In genomic region chr1:71621785-71622184, GRCh38 we compare ENCODE assay signal across 14 cellular contexts.
DNase-seq lines count a peak whose midpoint lies in the region; ATAC-seq, FAIRE-seq and TF ChIP-seq lines count a peak whose summit lies in the region.
"Had no signal": no experiment of that assay in that cellular context is flagged by ENCODE, and none has a peak within 500 bp of the region (broad histone marks: within the 10 kb centered on the region; RNA-seq: fewer than 3 reads in every experiment).

No MANE protein-coding gene starts in this region.

- H3K27ac Mint-ChIP-seq in astrocyte (ENCODE audit: unreplicated experiment), result no peak overlapping the region
- H3K27ac Mint-ChIP-seq: immature natural killer cell had no signal

- no peak overlapping the region for H3K4me3 ChIP-seq in AG09309 (ENCODE audit: control insufficient read depth, low read depth, low read length)
- peak overlapping the region; percentile 13 for H3K4me3 ChIP-seq in astrocyte (ENCODE audit: insufficient read depth, low read depth, low read length)
- H3K4me3 ChIP-seq: BLaER1, spleen had no signal

- H2AFZ ChIP-seq in astrocyte (ENCODE audit: low read depth, low read length), result no peak overlapping the region

- peak overlapping the region; percentile 69 for H3K4me2 ChIP-seq in astrocyte (ENCODE audit: low read length)
- H3K4me2 ChIP-seq: BLaER1 had no signal

- H3K79me2 ChIP-seq in astrocyte (ENCODE audit: insufficient read depth, low read length), result no peaks in the 10 kb centered on the region

- peak overlapping the region; percentile 32 for H3K27ac ChIP-seq in astrocyte (ENCODE audit: low read depth, low read length)
- H3K27ac ChIP-seq: BLaER1, spleen had no signal

- DNase-seq in AG09309 (ENCODE audit: low read depth), result peak; percentile 24
- peak; percentile 67 for DNase-seq in HS-5 (ENCODE audit: low read depth)
- DNase-seq in astrocyte (ENCODE audit: low read depth), result peak; percentile 87
- DNase-seq in kidney glomerular epithelial cell (lab: John Stamatoyannopoulos, UW), result peak; percentile 71
- no peak for DNase-seq in left lobe of liver (ENCODE audit: low spot score)
- no peak for DNase-seq in GM12892 (ENCODE audit: insufficient read length)
- no peak for DNase-seq in activated naive CD4-positive, alpha-beta T cell treated with Interleukin-2 at 50 U/mL for 16 hours
- DNase-seq: DMS79 treated with DMSO at 0.1 percent for 48 hours, immature natural killer cell, NCI-H2171 treated with DMSO at 0.1 percent for 48 hours, spleen had no signal

- no peak for TF ChIP-seq POLR2A in GM12892 (IDR thresholded peaks at IDR 0.05; ENCODE audit: low read depth, low read length)

- no peaks in the 10 kb centered on the region for H3K36me3 Mint-ChIP-seq in astrocyte (ENCODE audit: low read depth, unreplicated experiment)
- H3K36me3 Mint-ChIP-seq: immature natural killer cell had no signal

- peaks cover 6% of the 10 kb centered on the region for H3K9me3 Mint-ChIP-seq in astrocyte (ENCODE audit: unreplicated experiment)

- ATAC-seq in HG03108 (IDR thresholded peaks at IDR 0.05; ENCODE audit: unreplicated experiment), result no peak
- ATAC-seq in left lobe of liver, result no peak

- H3K4me1 ChIP-seq in astrocyte (ENCODE audit: insufficient read depth, low read length), result peaks cover 5% of the 10 kb centered on the region
- H3K4me1 ChIP-seq: BLaER1, spleen had no signal

- no peaks in the 10 kb centered on the region for H3K36me3 ChIP-seq in astrocyte (ENCODE audit: insufficient read depth, low read length)
- H3K36me3 ChIP-seq: BLaER1, spleen had no signal

- peak overlapping the region; percentile 17 for H3K9ac ChIP-seq in astrocyte (ENCODE audit: low read length)
- H3K9ac ChIP-seq: BLaER1 had no signal

- H3K4me1 Mint-ChIP-seq in astrocyte (ENCODE audit: low read depth, unreplicated experiment), result no peaks in the 10 kb centered on the region
- H3K4me1 Mint-ChIP-seq: immature natural killer cell had no signal

- no peak for FAIRE-seq in astrocyte (lab: Jason Lieb, UNC)
- no peak for FAIRE-seq in GM12892 (lab: Jason Lieb, UNC)
- FAIRE-seq: GM12891 had no signal

- no peaks in the 10 kb centered on the region for H3K9me3 ChIP-seq in astrocyte (ENCODE audit: insufficient read depth, low read depth, low read length)

- H3K27me3 Mint-ChIP-seq in astrocyte (ENCODE audit: low read depth, unreplicated experiment), result no peaks in the 10 kb centered on the region

- no peak for TF ChIP-seq CTCF in AG09309 (IDR thresholded peaks at IDR 0.05; ENCODE audit: control insufficient read depth, insufficient read depth, low read depth, low read length, missing control alignments)
- no peak for TF ChIP-seq CTCF in astrocyte (IDR thresholded peaks at IDR 0.05; ENCODE audit: insufficient read depth, low read depth, low read length)

- no peaks in the 10 kb centered on the region for H3K27me3 ChIP-seq in astrocyte (ENCODE audit: insufficient read depth, low read length)
- H3K27me3 ChIP-seq: BLaER1, spleen had no signal

- no peaks in the 10 kb centered on the region for H4K20me1 ChIP-seq in astrocyte (ENCODE audit: insufficient read depth, low read length)

- no peak overlapping the region for H3K4me3 Mint-ChIP-seq in astrocyte (ENCODE audit: unreplicated experiment)
- H3K4me3 Mint-ChIP-seq: immature natural killer cell had no signal

Comparison
In these comparisons a context has a peak if more than half of its experiments do, and no peak if none do; other contexts are left out.
1. DNase-seq: peak in AG09309 (single experiment), HS-5 (single experiment), astrocyte (single experiment) and kidney glomerular epithelial cell (single experiment); none in left lobe of liver (single experiment), GM12892 (single experiment) and activated naive CD4-positive, alpha-beta T cell treated with Interleukin-2 at 50 U/mL for 16 hours (single experiment).